In the genomic region with DNA sequence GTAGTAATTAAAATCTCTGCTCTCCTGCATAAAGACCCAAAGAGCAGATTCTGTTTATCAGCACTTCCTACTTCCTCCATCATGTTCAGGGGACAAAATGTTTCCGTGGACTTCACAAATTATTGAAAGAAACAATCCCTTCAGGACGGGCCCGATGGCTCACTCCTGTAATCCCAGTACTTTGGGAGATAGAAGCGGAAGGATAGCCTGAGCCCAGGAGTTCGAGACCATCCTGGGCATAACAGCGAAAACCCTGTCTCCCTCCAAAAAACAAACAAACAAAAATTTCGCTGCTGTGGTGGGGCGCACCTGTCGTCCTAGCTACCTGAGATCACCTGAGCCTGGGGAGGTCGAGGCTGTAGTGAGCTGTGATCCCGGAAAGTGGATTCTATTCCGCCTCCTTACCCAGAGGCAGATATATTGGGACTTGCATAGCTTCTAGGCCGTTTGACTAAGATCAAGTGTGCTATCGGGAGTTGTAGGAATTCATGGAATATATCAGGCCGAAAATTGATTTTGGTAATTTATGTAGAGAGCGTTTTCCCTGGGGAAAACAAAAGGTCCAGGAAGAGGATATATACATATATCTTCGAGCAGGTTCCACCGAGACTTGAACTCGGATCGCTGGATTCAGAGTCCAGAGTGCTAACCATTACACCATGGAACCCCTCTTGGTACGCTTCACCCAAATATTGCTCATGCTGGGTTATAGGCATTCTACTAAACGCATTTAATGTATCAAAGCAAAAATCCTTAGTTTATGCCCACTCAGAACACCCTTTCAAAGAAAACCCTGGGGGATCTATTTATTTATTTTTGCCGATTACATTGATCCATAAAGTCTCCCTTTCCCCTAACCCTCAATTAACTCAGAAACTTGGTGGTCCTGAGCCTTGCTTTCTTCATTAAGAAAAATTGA, we compare ENCODE assay signal across 9 cellular contexts.
DNase-seq lines count a peak whose midpoint lies in the region; ATAC-seq, FAIRE-seq and TF ChIP-seq lines count a peak whose summit lies in the region.
"Had no signal": no experiment of that assay in that cellular context is flagged by ENCODE, and none has a peak within 500 bp of the region (broad histone marks: within the 10 kb centered on the region; RNA-seq: fewer than 3 reads in every experiment).

No MANE protein-coding gene starts in this region.

- TF ChIP-seq EP300 in K562 (IDR thresholded peaks at IDR 0.05; ENCODE audit: low read length), result peak; percentile 79

- H3K27ac Mint-ChIP-seq in activated T-cell treated with anti-CD3 and anti-CD28 coated beads, Interleukin-2, amount 50 U/mL, for 24 hours, result peak overlapping the region; percentile 80

- H3K9ac ChIP-seq in K562 (ENCODE audit: insufficient read depth in 1 of 2, low read depth in 2 of 2, low read length in 2 of 2), result peak overlapping the region; percentile 77 to 79

- intact Hi-C loops in K562 (cut with micrococcal nuclease), result loop anchor here (2.0 to 5.0 kb wide), 6 partner anchors 55 to 250 kb away; no protein-coding TSS in a partner anchor

- ATAC-seq in K562 (peak; percentile 46), GM19463 (IDR thresholded peaks at IDR 0.05; ENCODE audit: unreplicated experiment) (no peak), GM19351 (IDR thresholded peaks at IDR 0.05; ENCODE audit: unreplicated experiment) (no peak)

- H3K4me1 ChIP-seq in K562 (replicated peaks in 1 of 2; ENCODE audit: control insufficient read depth in 2 of 2, insufficient read depth in 2 of 2, low read length in 2 of 2) (peaks cover 4 to 25% of the 10 kb centered on the region in 2 experiments; a peak in 3 of 5 replicates), osteoblast (ENCODE audit: insufficient read depth, low read length) (peaks cover 22% of the 10 kb centered on the region)

- H3K9me3 Mint-ChIP-seq in activated T-cell treated with anti-CD3 and anti-CD28 coated beads, Interleukin-2, amount 50 U/mL, for 24 hours, result peaks cover 12% of the 10 kb centered on the region

- DNase-seq in activated T-cell treated with anti-CD3 and anti-CD28 coated beads, Interleukin-2, amount 50 U/mL, for 24 hours, result no peak
- DNase-seq in activated T-cell treated with anti-CD3 and anti-CD28 coated beads, Interleukin-2, amount 50 U/mL, for 1 hour, result no peak
- peak; percentile 36 for DNase-seq in NCI-H524 treated with DMSO at 0.1 percent for 48 hours (lab: John Stamatoyannopoulos, UW)
- peak; percentile 31 to 90 (median 44) for DNase-seq in K562 (ENCODE audit: extremely low read depth in 1 of 4, low spot score in 3 of 4)
- no peak for DNase-seq in osteoblast (ENCODE audit: insufficient read length, low spot score, missing footprints)
- DNase-seq in SIG-M5 (lab: John Stamatoyannopoulos, UW), result no peak

- H3K4me3 Mint-ChIP-seq in activated T-cell treated with anti-CD3 and anti-CD28 coated beads, Interleukin-2, amount 50 U/mL, for 24 hours, result no peak overlapping the region

- TF ChIP-seq CTCF in K562 (IDR thresholded peaks at IDR 0.05 in 2 of 3, conservative IDR thresholded peaks at IDR 0.05 in 1 of 3; ENCODE audit: insufficient read depth in 2 of 3, low read depth in 1 of 3, low read length in 3 of 3) (no peak), osteoblast (IDR thresholded peaks at IDR 0.05; ENCODE audit: extremely low read depth, low read depth, low read length) (no peak)

- H3K27me3 Mint-ChIP-seq in activated T-cell treated with anti-CD3 and anti-CD28 coated beads, Interleukin-2, amount 50 U/mL, for 24 hours, result peaks cover 96% of the 10 kb centered on the region

- POLR2A ChIA-PET in K562 (lab: Yijun Ruan, JAX), result interaction anchor here (0.7 to 1.7 kb wide), 5 partner anchors 54 to 290 kb away, joined by 3 to 8 read pairs (median 3); no protein-coding TSS in a partner anchor

- peak overlapping the region; percentile 91 for H3K4me2 ChIP-seq in K562 (ENCODE audit: insufficient read depth, low read length)
- peak overlapping the region; percentile 91 for H3K4me2 ChIP-seq in osteoblast (ENCODE audit: insufficient read depth, low read length)

- H4K20me1 ChIP-seq in K562 (replicated peaks; ENCODE audit: control insufficient read depth, insufficient read depth, low read length), result no peaks in the 10 kb centered on the region
- no peaks in the 10 kb centered on the region for H4K20me1 ChIP-seq in osteoblast (ENCODE audit: insufficient read depth, low read length)

- in situ Hi-C loops in K562 (cut with MboI), result no loop called here

- H3K27me3 ChIP-seq in K562 (ENCODE audit: control insufficient read depth in 2 of 2, insufficient read depth in 2 of 2, low read length in 2 of 2) (no peaks in the 10 kb centered on the region), osteoblast (ENCODE audit: insufficient read depth, low read length) (peaks cover 4% of the 10 kb centered on the region)

- H3K27ac ChIP-seq in K562 (ENCODE audit: extremely low read depth, low read depth, low read length), result peak overlapping the region; percentile 80
- no peak overlapping the region for H3K27ac ChIP-seq in osteoblast (ENCODE audit: low read depth, low read length)
- H3K27ac ChIP-seq: thoracic aorta had no signal

- no peak for TF ChIP-seq POLR2A in K562 (conservative IDR thresholded peaks at IDR 0.05)

- H3K9me3 ChIP-seq in K562 (replicated peaks; ENCODE audit: control insufficient read depth, insufficient read depth, low read depth, low read length), result no peaks in the 10 kb centered on the region
- no peaks in the 10 kb centered on the region for H3K9me3 ChIP-seq in osteoblast (ENCODE audit: low read depth, low read length)
- H3K9me3 ChIP-seq: thoracic aorta had no signal

- no peaks in the 10 kb centered on the region for H3K9me1 ChIP-seq in K562 (ENCODE audit: control insufficient read depth, insufficient read depth, low read length)

- peak overlapping the region; percentile 53 for H3K4me3 ChIP-seq in K562
- H3K4me3 ChIP-seq in osteoblast (ENCODE audit: insufficient read depth, low read length), result peak overlapping the region; percentile 67
- H3K4me3 ChIP-seq: thoracic aorta had no signal

- CTCF ChIA-PET in K562 (lab: Yijun Ruan, JAX; ENCODE audit: low intra/inter-chr PET ratio), result no interaction called here

- H3K36me3 Mint-ChIP-seq in activated T-cell treated with anti-CD3 and anti-CD28 coated beads, Interleukin-2, amount 50 U/mL, for 24 hours (ENCODE audit: low read depth), result no peaks in the 10 kb centered on the region

- FAIRE-seq in K562 (lab: Jason Lieb, UNC), result no peak

- peaks cover 19% of the 10 kb centered on the region for H3K4me1 Mint-ChIP-seq in activated T-cell treated with anti-CD3 and anti-CD28 coated beads, Interleukin-2, amount 50 U/mL, for 24 hours (ENCODE audit: low read depth)

- H2AFZ ChIP-seq in K562 (ENCODE audit: low read depth, low read length), result peak overlapping the region; percentile 92
- no peak overlapping the region for H2AFZ ChIP-seq in osteoblast (ENCODE audit: low read length)

- H3K36me3 ChIP-seq in K562 (ENCODE audit: control insufficient read depth, insufficient read depth, low read length) (no peaks in the 10 kb centered on the region), osteoblast (ENCODE audit: insufficient read depth, low read length) (no peaks in the 10 kb centered on the region)
- H3K36me3 ChIP-seq: thoracic aorta had no signal

- 14% methylated on average over 23 of the region's 23 CpGs for WGBS in K562 (ENCODE audit: insufficient coverage, low coverage, missing lambda C conversion rate)

- no peaks in the 10 kb centered on the region for H3K79me2 ChIP-seq in K562 (ENCODE audit: control insufficient read depth, insufficient read depth, low read length)
- H3K79me2 ChIP-seq in osteoblast (ENCODE audit: insufficient read depth, low read length), result no peaks in the 10 kb centered on the region

- BruUV-seq in K562 (replicated peaks; lab: Mats Ljungman, UMichigan), result no TSS peak

- TF ChIP-seq RAD21 in K562 (CRISPR knock-in tag; conservative IDR thresholded peaks at IDR 0.05 in 1 of 2, IDR thresholded peaks at IDR 0.05 in 1 of 2), result 0 out of 4 replicates have a peak, but pooled peaks of 1 of the 2 experiments have one; percentile 4

TF ChIP-seq in K562, 482 proteins besides CTCF, POLR2A, EP300 and RAD21 (continues in another document):
- TF ChIP-seq, protein P1, sequence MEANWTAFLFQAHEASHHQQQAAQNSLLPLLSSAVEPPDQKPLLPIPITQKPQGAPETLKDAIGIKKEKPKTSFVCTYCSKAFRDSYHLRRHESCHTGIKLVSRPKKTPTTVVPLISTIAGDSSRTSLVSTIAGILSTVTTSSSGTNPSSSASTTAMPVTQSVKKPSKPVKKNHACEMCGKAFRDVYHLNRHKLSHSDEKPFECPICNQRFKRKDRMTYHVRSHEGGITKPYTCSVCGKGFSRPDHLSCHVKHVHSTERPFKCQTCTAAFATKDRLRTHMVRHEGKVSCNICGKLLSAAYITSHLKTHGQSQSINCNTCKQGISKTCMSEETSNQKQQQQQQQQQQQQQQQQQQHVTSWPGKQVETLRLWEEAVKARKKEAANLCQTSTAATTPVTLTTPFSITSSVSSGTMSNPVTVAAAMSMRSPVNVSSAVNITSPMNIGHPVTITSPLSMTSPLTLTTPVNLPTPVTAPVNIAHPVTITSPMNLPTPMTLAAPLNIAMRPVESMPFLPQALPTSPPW (CRISPR knock-in tag; IDR thresholded peaks at IDR 0.05), result 0 out of 2 replicates have a peak, but pooled peaks have one; percentile 28
- TF ChIP-seq TEAD4 (IDR thresholded peaks at IDR 0.05; ENCODE audit: low read length) (peak; percentile 84), TEAD4 (CRISPR knock-in tag; IDR thresholded peaks at IDR 0.05; ENCODE audit: borderline replicate concordance) (no peak), ZNF175 (CRISPR knock-in tag; IDR thresholded peaks at IDR 0.05; ENCODE audit: low read depth) (no peak), ZNF444 (CRISPR knock-in tag; IDR thresholded peaks at IDR 0.05) (no peak), MAFF (IDR thresholded peaks at IDR 0.05; ENCODE audit: low read length) (0 out of 2 replicates have a peak, but pooled peaks have one; percentile 1), RFX5 (IDR thresholded peaks at IDR 0.05; ENCODE audit: low read depth, low read length) (peak; percentile 67; the same call in 1 of the 2 replicates), C11orf30 (IDR thresholded peaks at IDR 0.05; ENCODE audit: low read depth) (peak; percentile 35; the same call in 1 of the 2 replicates), SMARCB1 (IDR thresholded peaks at IDR 0.05; ENCODE audit: insufficient read length, low read depth) (no peak)
- TF ChIP-seq, protein P2, sequence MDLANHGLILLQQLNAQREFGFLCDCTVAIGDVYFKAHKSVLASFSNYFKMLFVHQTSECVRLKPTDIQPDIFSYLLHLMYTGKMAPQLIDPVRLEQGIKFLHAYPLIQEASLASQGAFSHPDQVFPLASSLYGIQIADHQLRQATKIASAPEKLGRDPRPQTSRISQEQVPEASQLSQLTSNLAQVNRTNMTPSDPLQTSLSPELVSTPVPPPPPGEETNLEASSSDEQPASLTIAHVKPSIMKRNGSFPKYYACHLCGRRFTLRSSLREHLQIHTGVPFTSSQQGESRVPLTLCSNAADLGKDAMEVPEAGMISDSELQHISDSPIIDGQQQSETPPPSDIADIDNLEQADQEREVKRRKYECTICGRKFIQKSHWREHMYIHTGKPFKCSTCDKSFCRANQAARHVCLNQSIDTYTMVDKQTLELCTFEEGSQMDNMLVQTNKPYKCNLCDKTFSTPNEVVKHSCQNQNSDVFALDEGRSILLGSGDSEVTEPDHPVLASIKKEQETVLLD (IDR thresholded peaks at IDR 0.05), result 0 out of 2 replicates have a peak, but pooled peaks have one; percentile 71

Comparison
In these comparisons a context has a peak if more than half of its experiments do, and no peak if none do; other contexts are left out.
1. DNase-seq: peak in NCI-H524 treated with DMSO at 0.1 percent for 48 hours (single experiment) and K562 (4 of 4); none in activated T-cell treated with anti-CD3 and anti-CD28 coated beads, Interleukin-2, amount 50 U/mL, for 24 hours (single experiment), activated T-cell treated with anti-CD3 and anti-CD28 coated beads, Interleukin-2, amount 50 U/mL, for 1 hour (single experiment), osteoblast (single experiment) and SIG-M5 (single experiment).